In genomic region chr13:25037057-25037813, GRCh38 we compare ENCODE assay signal across 8 cellular contexts. TPM values are rescaled to one million over a fixed set of nuclear protein-coding genes. Genes with fewer than 3 reads are reported as not detected.
DNase-seq lines count a peak whose midpoint lies in the region; ATAC-seq, FAIRE-seq and TF ChIP-seq lines count a peak whose summit lies in the region.

No MANE protein-coding gene starts in this region.

- CTCF ChIA-PET in AG04450 (lab: Charles Lee) (interaction anchor here (0.6 to 1.7 kb wide), 7 partner anchors 20 to 108 kb away, joined by 3 to 13 read pairs (median 3); no protein-coding TSS in a partner anchor), IMR-90 (lab: Yijun Ruan, JAX) (interaction anchor here (0.6 to 1.5 kb wide), 4 partner anchors 32 to 359 kb away, joined by 3 to 5 read pairs (median 4); no protein-coding TSS in a partner anchor)

- H3K18ac ChIP-seq in IMR-90 (ENCODE audit: low read depth, low read length): no peak overlapping the region

- peak; percentile 23 for DNase-seq in AG04450 (ENCODE audit: low read depth, low spot score)
- peak; percentile 65 for DNase-seq in IMR-90
- DNase-seq in RPMI7951 (ENCODE audit: low read depth): peak; percentile 44
- peak; percentile 43 for DNase-seq in astrocyte of the cerebellum (ENCODE audit: low read depth)
- DNase-seq in hypothalamus (lab: John Stamatoyannopoulos, UW): peak in 38 of 51 donors; percentile 5 to 71 (median 26)
- peak; percentile 57 for DNase-seq in small intestine

- H3K36me3 ChIP-seq in IMR-90 (ENCODE audit: control insufficient read depth, insufficient read depth, low read length) (no peaks in the 10 kb centered on the region), small intestine (ENCODE audit: control insufficient read depth in 2 of 2, insufficient read depth in 2 of 2, low read length in 2 of 2) (no peaks in the 10 kb centered on the region)

- H2BK20ac ChIP-seq in IMR-90 (ENCODE audit: low read depth, low read length): no peak overlapping the region

- H3K4ac ChIP-seq in IMR-90 (ENCODE audit: low read depth, low read length): no peak overlapping the region

- H3K4me1 ChIP-seq in IMR-90 (ENCODE audit: control insufficient read depth, insufficient read depth, low read length) (no peaks in the 10 kb centered on the region), small intestine (ENCODE audit: control insufficient read depth in 2 of 2, insufficient read depth in 1 of 2, low read depth in 1 of 2, low read length in 1 of 2) (no peaks in the 10 kb centered on the region)

- peak overlapping the region; percentile 75 for H2AFZ ChIP-seq in IMR-90 (replicated peaks; ENCODE audit: low read length, poor library complexity)

- no peak overlapping the region for H3K14ac ChIP-seq in IMR-90 (replicated peaks; ENCODE audit: low read depth, low read length)

- peak; percentile 79 for TF ChIP-seq CTCF in AG04450 (IDR thresholded peaks at IDR 0.05; ENCODE audit: low read depth, low read length)
- TF ChIP-seq CTCF in GM12875 (IDR thresholded peaks at IDR 0.05; ENCODE audit: borderline replicate concordance, insufficient read depth, low read depth, low read length): peak; percentile 74
- peak; percentile 69 for TF ChIP-seq CTCF in IMR-90 (conservative IDR thresholded peaks at IDR 0.05; ENCODE audit: low read depth, low read length)
- TF ChIP-seq CTCF in astrocyte of the cerebellum (IDR thresholded peaks at IDR 0.05; ENCODE audit: low read depth, low read length, missing control alignments): peak; percentile 87

- H3K9me1 ChIP-seq in IMR-90 (ENCODE audit: insufficient read depth, low read length): no peaks in the 10 kb centered on the region

- in situ Hi-C loops in IMR-90 (cut with MboI; ENCODE audit: low sequenced_read_pairs): no loop called here
- in situ Hi-C loops in astrocyte of the cerebellum (cut with HindIII; ENCODE audit: low sequenced_read_pairs): no loop called here

- H2BK15ac ChIP-seq in IMR-90 (ENCODE audit: low read depth, low read length): no peak overlapping the region

- no peak overlapping the region for H3K4me2 ChIP-seq in IMR-90 (ENCODE audit: low read depth, low read length)

- POLR2A ChIA-PET in AG04450 (lab: Yijun Ruan, JAX): no interaction called here
- POLR2A ChIA-PET in IMR-90 (lab: Charles Lee; ENCODE audit: unreplicated experiment): no interaction called here

- H3K4me3 ChIP-seq in AG04450 (ENCODE audit: low read depth, low read length): no peak overlapping the region
- no peak overlapping the region for H3K4me3 ChIP-seq in GM12875 (ENCODE audit: low read depth, low read length)
- no peak overlapping the region for H3K4me3 ChIP-seq in IMR-90 (ENCODE audit: insufficient read depth, low read depth, low read length)
- H3K4me3 ChIP-seq in astrocyte of the cerebellum (ENCODE audit: low read depth, low read length): no peak overlapping the region
- H3K4me3 ChIP-seq in small intestine (ENCODE audit: low read depth in 1 of 2, low read length in 2 of 2): no peak overlapping the region

- H3K27me3 ChIP-seq in AG04450 (ENCODE audit: control insufficient read depth, insufficient read depth, low read length) (no peaks in the 10 kb centered on the region), IMR-90 (ENCODE audit: control insufficient read depth, insufficient read depth, low read length) (peaks cover 9% of the 10 kb centered on the region), small intestine (ENCODE audit: control insufficient read depth in 2 of 2, insufficient read depth in 2 of 2, low read length in 2 of 2) (peaks cover 0 to 9% of the 10 kb centered on the region in 2 donors)

- H4K8ac ChIP-seq in IMR-90 (ENCODE audit: low read depth in 2 of 2, low read length in 2 of 2): no peak overlapping the region

- intact Hi-C loops in IMR-90 (cut with micrococcal nuclease): loop anchor here (1.0 to 2.0 kb wide), 2 partner anchors 32 to 42 kb away; no protein-coding TSS in a partner anchor

- no peak for TF ChIP-seq POLR2A in IMR-90 (IDR thresholded peaks at IDR 0.05; ENCODE audit: low read depth, low read length)

- H4K5ac ChIP-seq in IMR-90 (ENCODE audit: low read depth, low read length): no peak overlapping the region

- WGBS in IMR-90 (ENCODE audit: extremely low coverage in 2 of 2, insufficient read length in 1 of 2), 2 experiments: 0% methylated on average over 1 of the region's 12 CpGs; no CpG with 5 or more reads in 1 of the 2 experiments
- whole genome bisulfite sequencing in small intestine, 3 donors: 31 to 34% (median 34%) methylated on average over 12 of the region's 12 CpGs

- H3K23ac ChIP-seq in IMR-90 (ENCODE audit: low read depth, low read length): no peak overlapping the region

- H3K27ac ChIP-seq in AG04450 (ENCODE audit: low read depth, low read length) (no peak overlapping the region), IMR-90 (ENCODE audit: insufficient read depth, low read length) (no peak overlapping the region), small intestine (ENCODE audit: low read depth in 1 of 2, low read length in 1 of 2) (no peak overlapping the region)

- H3K79me1 ChIP-seq in IMR-90 (ENCODE audit: low read depth in 1 of 2, low read length in 2 of 2): no peaks in the 10 kb centered on the region

- peak; percentile 58 for TF ChIP-seq RAD21 in IMR-90 (IDR thresholded peaks at IDR 0.05; ENCODE audit: low read length)

- BruUV-seq in IMR-90 (replicated peaks; lab: Mats Ljungman, UMichigan): no TSS peak

- no peak overlapping the region for H3K56ac ChIP-seq in IMR-90 (ENCODE audit: extremely low read depth, insufficient read depth, low read length)

- H4K91ac ChIP-seq in IMR-90 (ENCODE audit: insufficient read depth, low read depth, low read length): no peak overlapping the region

- H3K9ac ChIP-seq in IMR-90 (ENCODE audit: low read depth, low read length): no peak overlapping the region

- H4K20me1 ChIP-seq in IMR-90 (ENCODE audit: insufficient read depth, low read length): no peaks in the 10 kb centered on the region

- H3K9me3 ChIP-seq in AG04450 (ENCODE audit: control insufficient read depth, insufficient read depth, low read length): no peaks in the 10 kb centered on the region
- no peaks in the 10 kb centered on the region for H3K9me3 ChIP-seq in IMR-90 (ENCODE audit: control insufficient read depth, insufficient read depth, low read length)
- H3K9me3 ChIP-seq in small intestine (ENCODE audit: control insufficient read depth, low read depth): no peaks in the 10 kb centered on the region

- no peak overlapping the region for H2BK120ac ChIP-seq in IMR-90 (ENCODE audit: low read depth, low read length)

- dilution Hi-C loops in IMR-90 (cut with HindIII; ENCODE audit: low sequenced_read_pairs, unreplicated experiment): no loop called here

- H2AK9ac ChIP-seq in IMR-90 (replicated peaks; ENCODE audit: low read depth, low read length, poor library complexity): no peak overlapping the region

- no peak overlapping the region for H2BK5ac ChIP-seq in IMR-90 (ENCODE audit: low read depth, low read length, poor library complexity, severe bottlenecking)

- no peak overlapping the region for H2AK5ac ChIP-seq in IMR-90 (ENCODE audit: low read depth, low read length)

- ATAC-seq in IMR-90 (ENCODE audit: low read depth) (peak; percentile 92), HG03521 (IDR thresholded peaks at IDR 0.05; ENCODE audit: unreplicated experiment) (no peak)

- FAIRE-seq in small intestine (lab: Jason Lieb, UNC): no peak

TF ChIP-seq in IMR-90, 13 proteins besides CTCF, POLR2A, EP300 and RAD21:
- no peak for TF ChIP-seq MAZ (IDR thresholded peaks at IDR 0.05; ENCODE audit: borderline replicate concordance, low read depth, low read length)
- TF ChIP-seq MAFK (IDR thresholded peaks at IDR 0.05; ENCODE audit: low read depth, low read length): peak; percentile 80
- no peak for TF ChIP-seq FOS (IDR thresholded peaks at IDR 0.05; ENCODE audit: low read depth, low read length)
- TF ChIP-seq SMC3 (IDR thresholded peaks at IDR 0.05; ENCODE audit: low read depth, low read length): peak; percentile 62
TF ChIP-seq in IMR-90: peak in this region for 2.

RNA-seq across cellular contexts. Expression of gene PABPC3, which starts 58.7 kb away (rescaled TPM):
- polyA plus RNA-seq in AG04450 (2011; rRNA removed) (0.36 and 0.50 TPM in 2 replicates), IMR-90 (2012; rRNA removed) (0.10 and 0.15 TPM in 2 replicates), small intestine (under 1 TPM in 1 of 3 donors, not detected in 2; 0.16 TPM)
- polyA minus RNA-seq in AG04450 (2011; rRNA and poly(A)+ RNA removed): 0.09 and 0.17 TPM in 2 replicates
- total RNA-seq in IMR-90 (2012; rRNA removed): under 0.01 and 0.18 TPM in 2 replicates
- 0.04 and 0.07 TPM in 2 replicates for polyA plus RNA-seq in IMR-90 (2012; cell fraction: cytosol; rRNA removed)
- polyA plus RNA-seq in IMR-90 (2012; cell fraction: nucleus; rRNA removed; ENCODE audit: low replicate concordance): 0.18 TPM in 1 of 2 replicates, not detected in the other
- 0.10 and 0.12 TPM in 2 replicates for total RNA-seq in RPMI7951 (2014; rRNA removed; shearing (Covaris generic))
